Comparison of ENCODE assay signal across 22 cellular contexts in genomic region chr2:128755693-128756371, GRCh38.
A peak's percentile ranks its signal among the peaks of the same experiment; 100 is the strongest.
DNase-seq lines count a peak whose midpoint lies in the region; ATAC-seq, FAIRE-seq and TF ChIP-seq lines count a peak whose summit lies in the region.
"Had no signal": no experiment of that assay in that cellular context is flagged by ENCODE, and none has a peak within 500 bp of the region (broad histone marks: within the 10 kb centered on the region; RNA-seq: fewer than 3 reads in every experiment).

No MANE protein-coding gene starts in this region.

- H3K4ac ChIP-seq in H1 (replicated peaks; ENCODE audit: insufficient read length, low read depth, low read length) = no peak overlapping the region

- no TSS peak for BruUV-seq in HepG2 (replicated peaks; lab: Mats Ljungman, UMichigan)
- no TSS peak for BruUV-seq in OCI-LY7 (replicated peaks; lab: Mats Ljungman, UMichigan)

- H3K18ac ChIP-seq in H1 (ENCODE audit: extremely low read depth, low read length) = no peak overlapping the region

- H3K9me2 ChIP-seq in OCI-LY7 (ENCODE audit: insufficient read depth, low read length) = no peaks in the 10 kb centered on the region
- H3K9me2 ChIP-seq: SK-N-SH had no signal

- H4K8ac ChIP-seq in H1 (ENCODE audit: extremely low read depth, insufficient read depth, low read length) = peak overlapping the region; percentile 11; the same call in 1 of the 2 replicates

- DNase-seq in HepG2 (ENCODE audit: low spot score) = no peak
- no peak for DNase-seq in right lobe of liver
- DNase-seq in OCI-LY7 (ENCODE audit: low spot score) = no peak
- DNase-seq in H1 (ENCODE audit: low read depth in 1 of 2, low spot score in 2 of 2) = no peak
- DNase-seq in type B pancreatic cell (ENCODE audit: extremely low spot score, unreplicated experiment) = no peak
- DNase-seq in kidney glomerular epithelial cell (lab: John Stamatoyannopoulos, UW) = no peak
- DNase-seq in osteoblast (ENCODE audit: insufficient read length, low spot score, missing footprints) = no peak
- DNase-seq in NCI-H146 treated with DMSO at 0.1 percent for 48 hours (lab: John Stamatoyannopoulos, UW; ENCODE audit: unreplicated experiment) = no peak
- DNase-seq: activated CD8-positive, alpha-beta memory T cell treated with anti-CD3 and anti-CD28 coated beads, Interleukin-2, amount 10 ng/mL, durations not matched to agents 7 days and 5 days; activated naive CD4-positive, alpha-beta T cell treated with anti-CD3 and anti-CD28 coated beads, Interleukin-2, amount 10 ng/mL, durations not matched to agents 7 days and 5 days; CD4-positive, alpha-beta T cell; GF-D8; left cardiac atrium; stimulated activated naive B cell treated with anti-CD40 and anti-IgM and Interleukin-4, amounts not matched to agents 10 μg/mL and 1 μg/mL and 100 μg/mL, for 72 hours had no signal

- no peaks in the 10 kb centered on the region for H3K36me3 Mint-ChIP-seq in type B pancreatic cell
- H3K36me3 Mint-ChIP-seq: activated CD8-positive, alpha-beta memory T cell treated with anti-CD3 and anti-CD28 coated beads, Interleukin-2, amount 10 ng/mL, durations not matched to agents 7 days and 5 days; activated naive CD4-positive, alpha-beta T cell treated with anti-CD3 and anti-CD28 coated beads, Interleukin-2, amount 10 ng/mL, durations not matched to agents 7 days and 5 days; stimulated activated naive B cell treated with anti-CD40 and anti-IgM and Interleukin-4, amounts not matched to agents 10 μg/mL and 1 μg/mL and 100 μg/mL, for 72 hours had no signal

- no peak overlapping the region for H3K14ac ChIP-seq in H1 (ENCODE audit: insufficient read length)

- TF ChIP-seq RAD21 in HepG2 (CRISPR knock-in tag; IDR thresholded peaks at IDR 0.05) (no peak), H1 (IDR thresholded peaks at IDR 0.05 in 1 of 2, conservative IDR thresholded peaks at IDR 0.05 in 1 of 2; ENCODE audit: low read depth in 2 of 2, low read length in 2 of 2) (no peak)

- no peak overlapping the region; the same call in 1 of the 2 replicates for H2BK20ac ChIP-seq in H1 (ENCODE audit: low read length)

- H4K91ac ChIP-seq in H1 (replicated peaks; ENCODE audit: insufficient read length, low read length) = no peak overlapping the region

- TF ChIP-seq POLR2A in HepG2 (IDR thresholded peaks at IDR 0.05; ENCODE audit: insufficient read depth in 1 of 2, low read depth in 2 of 2, low read length in 2 of 2) = no peak
- TF ChIP-seq POLR2A in right lobe of liver (IDR thresholded peaks at IDR 0.05) = no peak
- no peak for TF ChIP-seq POLR2A in H1 (IDR thresholded peaks at IDR 0.05; ENCODE audit: control extremely low read depth in 1 of 2, low read depth in 2 of 2, low read length in 2 of 2)

- H3K79me1 ChIP-seq in H1 (ENCODE audit: low read depth, low read length) = no peaks in the 10 kb centered on the region

- H2BK15ac ChIP-seq in H1 (ENCODE audit: low read length) = no peak overlapping the region

- H4K5ac ChIP-seq in H1 (ENCODE audit: insufficient read length, low read depth, low read length) = no peak overlapping the region

- POLR2A ChIA-PET in HepG2 (lab: Yijun Ruan, JAX) (no interaction called here), OCI-LY7 (lab: Charles Lee) (no interaction called here), H1 (lab: Charles Lee; ENCODE audit: partially characterized antibody) (no interaction called here)

- peaks cover 0 to 33% of the 10 kb centered on the region in 2 experiments; a peak in 3 of 5 replicates for H3K27me3 ChIP-seq in HepG2 (ENCODE audit: control insufficient read depth in 1 of 2, insufficient read depth in 2 of 2, low read length in 2 of 2)
- no peaks in the 10 kb centered on the region for H3K27me3 ChIP-seq in right lobe of liver
- no peaks in the 10 kb centered on the region for H3K27me3 ChIP-seq in H1 (replicated peaks in 1 of 4; ENCODE audit: control insufficient read depth in 3 of 4, extremely low read depth in 1 of 4, insufficient read depth in 3 of 4, low read length in 3 of 4)
- H3K27me3 ChIP-seq in osteoblast (ENCODE audit: insufficient read depth, low read length) = no peaks in the 10 kb centered on the region
- H3K27me3 ChIP-seq: testis, vagina had no signal

- peak; percentile 26 for ATAC-seq in HepG2
- ATAC-seq in right lobe of liver = no peak
- ATAC-seq: activated CD8-positive, alpha-beta memory T cell treated with anti-CD3 and anti-CD28 coated beads, Interleukin-2, amount 10 ng/mL, durations not matched to agents 7 days and 5 days; activated T-cell treated with anti-CD3 and anti-CD28 coated beads, Interleukin-2, amount 50 U/mL, for 72 hours; stimulated activated naive B cell treated with anti-CD40 and anti-IgM and Interleukin-4, amounts not matched to agents 10 μg/mL and 1 μg/mL and 100 μg/mL, for 72 hours had no signal

- H4K20me1 ChIP-seq in HepG2 (ENCODE audit: insufficient read depth, low read length) = no peaks in the 10 kb centered on the region; the same call in 1 of the 2 replicates
- H4K20me1 ChIP-seq in OCI-LY7 (ENCODE audit: insufficient read depth, low read length) = no peaks in the 10 kb centered on the region
- H4K20me1 ChIP-seq in H1 (replicated peaks in 1 of 2; ENCODE audit: control insufficient read depth in 1 of 2, insufficient read depth in 2 of 2, low read length in 2 of 2) = no peaks in the 10 kb centered on the region
- H4K20me1 ChIP-seq in osteoblast (ENCODE audit: insufficient read depth, low read length) = no peaks in the 10 kb centered on the region

- no peak overlapping the region for H3K4me3 Mint-ChIP-seq in type B pancreatic cell
- H3K4me3 Mint-ChIP-seq: activated CD4-positive, alpha-beta T cell treated with anti-CD3 and anti-CD28 coated beads, Interleukin-2, amount 10 ng/mL, durations not matched to agents 7 days and 5 days; activated CD8-positive, alpha-beta memory T cell treated with anti-CD3 and anti-CD28 coated beads, Interleukin-2, amount 10 ng/mL, durations not matched to agents 7 days and 5 days; activated naive CD4-positive, alpha-beta T cell treated with anti-CD3 and anti-CD28 coated beads, Interleukin-2, amount 10 ng/mL, durations not matched to agents 7 days and 5 days; activated T-cell treated with anti-CD3 and anti-CD28 coated beads, Interleukin-2, amount 50 U/mL, for 72 hours; GM23338 had no signal

- 14% methylated on average over 13 of the region's 15 CpGs for WGBS in HepG2 (ENCODE audit: low lambda C conversion rate)
- 41% methylated on average over 13 of the region's 15 CpGs for WGBS in right lobe of liver (ENCODE audit: insufficient coverage, low coverage, low lambda C conversion rate, missing lambda C conversion rate)
- 84% methylated on average over 15 of the region's 15 CpGs; no CpG with 5 or more reads in 1 of the 2 experiments for WGBS in H1 (ENCODE audit: extremely low coverage in 1 of 2, insufficient coverage in 1 of 2, insufficient read length in 1 of 2, insufficient replicate concordance in 2 of 2, low coverage in 1 of 2, low lambda C conversion rate in 2 of 2, missing lambda C conversion rate in 1 of 2), 2 experiments

- CTCF ChIA-PET in HepG2 (lab: Yijun Ruan, JAX; ENCODE audit: low intra/inter-chr PET ratio, low total read pairs) = no interaction called here
- CTCF ChIA-PET in OCI-LY7 (lab: Charles Lee; ENCODE audit: unreplicated experiment) = interaction anchor here (1.0 kb wide), 1 partner anchor 1363 kb away, joined by 3 read pairs; no protein-coding TSS in a partner anchor
- CTCF ChIA-PET in H1 (lab: Charles Lee; ENCODE audit: partially characterized antibody) = interaction anchor here (0.5 to 3.8 kb wide), 21 partner anchors 9 to 622 kb away, joined by 3 to 13 read pairs (median 3); no protein-coding TSS in a partner anchor

- H3K36me3 ChIP-seq in HepG2 (replicated peaks in 1 of 2; ENCODE audit: control insufficient read depth in 1 of 2, insufficient read depth in 2 of 2, low read length in 2 of 2) (no peaks in the 10 kb centered on the region), right lobe of liver (no peaks in the 10 kb centered on the region), OCI-LY7 (ENCODE audit: insufficient read depth, low read length) (no peaks in the 10 kb centered on the region), H1 (ENCODE audit: control insufficient read depth in 2 of 4, insufficient read depth in 4 of 4, low read length in 3 of 4) (no peaks in the 10 kb centered on the region), osteoblast (ENCODE audit: insufficient read depth, low read length) (no peaks in the 10 kb centered on the region)
- H3K36me3 ChIP-seq: vagina had no signal

- H2BK12ac ChIP-seq in H1 (ENCODE audit: low read depth, low read length) = no peak overlapping the region

- in situ Hi-C loops in HepG2 (cut with HindIII; ENCODE audit: extremely low pct_ligation_motif_present, low pct_unique_long_range_greater_than_20kb) = loop anchor here (25.0 kb wide), 1 partner anchor 1081 kb away; no protein-coding TSS in a partner anchor

- TF ChIP-seq CTCF in HepG2 (CRISPR knock-in tag; IDR thresholded peaks at IDR 0.05) (no peak), right lobe of liver (IDR thresholded peaks at IDR 0.05) (no peak), OCI-LY7 (conservative IDR thresholded peaks at IDR 0.05; ENCODE audit: low read length) (peak; percentile 40; the same call in 1 of the 2 replicates), H1 (IDR thresholded peaks at IDR 0.05; ENCODE audit: control extremely low read depth in 1 of 3, insufficient read depth in 1 of 3, low read depth in 1 of 3, low read length in 3 of 3) (no peak), type B pancreatic cell (conservative IDR thresholded peaks at IDR 0.05) (peak; percentile 1), osteoblast (IDR thresholded peaks at IDR 0.05; ENCODE audit: extremely low read depth, low read depth, low read length) (no peak)

- H3K4me2 ChIP-seq in HepG2 (ENCODE audit: low read depth, low read length) = no peak overlapping the region
- peak overlapping the region; percentile 76 for H3K4me2 ChIP-seq in OCI-LY7 (ENCODE audit: low read length)
- H3K4me2 ChIP-seq in H1 (ENCODE audit: insufficient read depth in 1 of 2, low read depth in 2 of 2, low read length in 2 of 2) = no peak overlapping the region
- H3K4me2 ChIP-seq in osteoblast (ENCODE audit: insufficient read depth, low read length) = no peak overlapping the region
- H3K4me2 ChIP-seq: GM23338, SK-N-SH had no signal

- intact Hi-C loops in HepG2 (cut with micrococcal nuclease; ENCODE audit: unreplicated experiment) = loop anchor here (5.0 kb wide), 1 partner anchor 434 kb away; no protein-coding TSS in a partner anchor
- intact Hi-C loops in right lobe of liver (cut with DNase I) = no loop called here
- intact Hi-C loops in OCI-LY7 (cut with micrococcal nuclease; ENCODE audit: unreplicated experiment) = loop anchor here (10.0 kb wide), 1 partner anchor 251 kb away; no protein-coding TSS in a partner anchor

- H3K9me3 ChIP-seq in HepG2 (ENCODE audit: low read length) = no peaks in the 10 kb centered on the region
- no peaks in the 10 kb centered on the region for H3K9me3 ChIP-seq in right lobe of liver
- H3K9me3 ChIP-seq in OCI-LY7 (ENCODE audit: low read length) = no peaks in the 10 kb centered on the region
- H3K9me3 ChIP-seq in H1 (ENCODE audit: insufficient read depth in 2 of 2, low read depth in 1 of 2, low read length in 1 of 2) = no peaks in the 10 kb centered on the region; a peak in 1 of 4 replicates
- H3K9me3 ChIP-seq in osteoblast (ENCODE audit: low read depth, low read length) = no peaks in the 10 kb centered on the region
- H3K9me3 ChIP-seq: SK-N-SH, testis, vagina had no signal

- no peak overlapping the region for H2BK5ac ChIP-seq in H1 (ENCODE audit: low read depth, low read length)

- H3K9ac ChIP-seq in HepG2 (ENCODE audit: insufficient read depth, low read depth, low read length) = no peak overlapping the region
- no peak overlapping the region for H3K9ac ChIP-seq in H1 (replicated peaks in 1 of 4; ENCODE audit: extremely low read depth in 1 of 4, low read depth in 3 of 4, low read length in 3 of 4)
- H3K9ac ChIP-seq: SK-N-SH had no signal

- H2BK120ac ChIP-seq in H1 (replicated peaks; ENCODE audit: low read depth, low read length) = no peak overlapping the region

- H3K4me1 ChIP-seq in HepG2 (ENCODE audit: insufficient read depth, low read length) (no peaks in the 10 kb centered on the region), right lobe of liver (no peaks in the 10 kb centered on the region), OCI-LY7 (ENCODE audit: insufficient read depth, low read length, poor library complexity, severe bottlenecking) (peaks cover 70% of the 10 kb centered on the region), H1 (replicated peaks in 1 of 4; ENCODE audit: control insufficient read depth in 3 of 4, insufficient read depth in 4 of 4, low read length in 3 of 4) (no peaks in the 10 kb centered on the region; a peak in 1 of 7 replicates), osteoblast (ENCODE audit: insufficient read depth, low read length) (no peaks in the 10 kb centered on the region)
- H3K4me1 ChIP-seq: vagina had no signal

- FAIRE-seq in HepG2 (lab: Jason Lieb, UNC) = no peak
- FAIRE-seq in H1 (lab: Jason Lieb, UNC) = no peak
- FAIRE-seq: endothelial cell of umbilical vein, RCC 7860 had no signal

- no peaks in the 10 kb centered on the region for H3K23me2 ChIP-seq in H1 (ENCODE audit: low read depth, low read length)

- no peak overlapping the region for H3K27ac ChIP-seq in HepG2 (ENCODE audit: extremely low read length, insufficient read depth, low read length)
- no peak overlapping the region for H3K27ac ChIP-seq in right lobe of liver
- H3K27ac ChIP-seq in OCI-LY7 (ENCODE audit: low read depth, low read length, poor library complexity, severe bottlenecking) = peak overlapping the region; percentile 99
- H3K27ac ChIP-seq in H1 (ENCODE audit: low read depth, low read length) = no peak overlapping the region
- H3K27ac ChIP-seq in osteoblast (ENCODE audit: low read depth, low read length) = no peak overlapping the region
- H3K27ac ChIP-seq: testis, vagina had no signal

- no peak overlapping the region for H2AK5ac ChIP-seq in H1 (ENCODE audit: low read depth, low read length)

- H3K4me3 ChIP-seq in HepG2 (replicated peaks in 1 of 3; ENCODE audit: insufficient read depth in 1 of 3, low read depth in 2 of 3, low read length in 3 of 3) = no peak overlapping the region
- no peak overlapping the region for H3K4me3 ChIP-seq in right lobe of liver
- peak overlapping the region; percentile 6 for H3K4me3 ChIP-seq in OCI-LY7 (ENCODE audit: low read depth, low read length, poor library complexity, severe bottlenecking)
- H3K4me3 ChIP-seq in H1 (ENCODE audit: extremely low read depth in 1 of 4, insufficient read depth in 2 of 4, low read depth in 3 of 4, low read length in 4 of 4) = no peak overlapping the region
- H3K4me3 ChIP-seq in osteoblast (ENCODE audit: insufficient read depth, low read length) = no peak overlapping the region
- H3K4me3 ChIP-seq: GM23338, vagina had no signal

- H3K79me2 ChIP-seq in HepG2 (ENCODE audit: insufficient read depth, low read length) = no peaks in the 10 kb centered on the region
- H3K79me2 ChIP-seq in OCI-LY7 (ENCODE audit: insufficient read depth, low read depth, low read length) = no peaks in the 10 kb centered on the region
- H3K79me2 ChIP-seq in H1 (ENCODE audit: control insufficient read depth in 1 of 2, insufficient read depth in 2 of 2, low read length in 2 of 2) = no peaks in the 10 kb centered on the region
- no peaks in the 10 kb centered on the region for H3K79me2 ChIP-seq in osteoblast (ENCODE audit: insufficient read depth, low read length)

- no peak overlapping the region for H3K27ac Mint-ChIP-seq in type B pancreatic cell
- H3K27ac Mint-ChIP-seq: activated CD4-positive, alpha-beta T cell treated with anti-CD3 and anti-CD28 coated beads, Interleukin-2, amount 10 ng/mL, durations not matched to agents 7 days and 5 days; activated CD8-positive, alpha-beta memory T cell treated with anti-CD3 and anti-CD28 coated beads, Interleukin-2, amount 10 ng/mL, durations not matched to agents 7 days and 5 days; activated naive CD4-positive, alpha-beta T cell treated with anti-CD3 and anti-CD28 coated beads, Interleukin-2, amount 10 ng/mL, durations not matched to agents 7 days and 5 days; activated T-cell treated with anti-CD3 and anti-CD28 coated beads, Interleukin-2, amount 50 U/mL, for 72 hours; CD4-positive, alpha-beta T cell; GM23338; stimulated activated naive B cell treated with anti-CD40 and anti-IgM and Interleukin-4, amounts not matched to agents 10 μg/mL and 1 μg/mL and 100 μg/mL, for 72 hours had no signal

- H3K4me1 Mint-ChIP-seq in type B pancreatic cell (ENCODE audit: unreplicated experiment) = peaks cover 33% of the 10 kb centered on the region

- TF ChIP-seq EP300 in HepG2 (IDR thresholded peaks at IDR 0.05; ENCODE audit: low read depth in 2 of 2, low read length in 2 of 2) = no peak
- no peak for TF ChIP-seq EP300 in HepG2 (CRISPR knock-in tag; IDR thresholded peaks at IDR 0.05; ENCODE audit: borderline replicate concordance)
- no peak for TF ChIP-seq EP300 in H1 (IDR thresholded peaks at IDR 0.05; ENCODE audit: borderline replicate concordance in 1 of 2, low read depth in 2 of 2, low read length in 2 of 2)

- no peak overlapping the region for H3K56ac ChIP-seq in H1 (replicated peaks; ENCODE audit: insufficient read length, low read depth, low read length)

- H2AFZ ChIP-seq in HepG2 (ENCODE audit: low read length) = no peak overlapping the region
- peak overlapping the region; percentile 78 for H2AFZ ChIP-seq in OCI-LY7 (ENCODE audit: low read length)
- no peak overlapping the region for H2AFZ ChIP-seq in H1 (ENCODE audit: low read length)
- H2AFZ ChIP-seq in osteoblast (ENCODE audit: low read length) = no peak overlapping the region
- H2AFZ ChIP-seq: GM23338 had no signal

- H3K27me3 Mint-ChIP-seq in type B pancreatic cell = peaks cover 5% of the 10 kb centered on the region
- H3K27me3 Mint-ChIP-seq: CD4-positive, alpha-beta T cell; stimulated activated naive B cell treated with anti-CD40 and anti-IgM and Interleukin-4, amounts not matched to agents 10 μg/mL and 1 μg/mL and 100 μg/mL, for 72 hours had no signal

- H3K23ac ChIP-seq in H1 (ENCODE audit: insufficient read length) = no peak overlapping the region

- H3K9me3 Mint-ChIP-seq in type B pancreatic cell = no peaks in the 10 kb centered on the region
- H3K9me3 Mint-ChIP-seq: activated CD4-positive, alpha-beta T cell treated with anti-CD3 and anti-CD28 coated beads, Interleukin-2, amount 10 ng/mL, durations not matched to agents 7 days and 5 days; activated naive CD4-positive, alpha-beta T cell treated with anti-CD3 and anti-CD28 coated beads, Interleukin-2, amount 10 ng/mL, durations not matched to agents 7 days and 5 days; CD4-positive, alpha-beta T cell; GM23338; stimulated activated naive B cell treated with anti-CD40 and anti-IgM and Interleukin-4, amounts not matched to agents 10 μg/mL and 1 μg/mL and 100 μg/mL, for 72 hours had no signal

Comparison
In these comparisons a context has a peak if more than half of its experiments do, and no peak if none do; other contexts are left out.
1. intact Hi-C loops: an anchor here in HepG2 (5.0 kb wide) and OCI-LY7 (10.0 kb wide); none called in right lobe of liver.
2. CTCF ChIP-seq: peak in OCI-LY7 (single experiment) and type B pancreatic cell (single experiment); none in HepG2 (single experiment), right lobe of liver (0 of 4), H1 (0 of 3) and osteoblast (single experiment).